In the genomic region with DNA sequence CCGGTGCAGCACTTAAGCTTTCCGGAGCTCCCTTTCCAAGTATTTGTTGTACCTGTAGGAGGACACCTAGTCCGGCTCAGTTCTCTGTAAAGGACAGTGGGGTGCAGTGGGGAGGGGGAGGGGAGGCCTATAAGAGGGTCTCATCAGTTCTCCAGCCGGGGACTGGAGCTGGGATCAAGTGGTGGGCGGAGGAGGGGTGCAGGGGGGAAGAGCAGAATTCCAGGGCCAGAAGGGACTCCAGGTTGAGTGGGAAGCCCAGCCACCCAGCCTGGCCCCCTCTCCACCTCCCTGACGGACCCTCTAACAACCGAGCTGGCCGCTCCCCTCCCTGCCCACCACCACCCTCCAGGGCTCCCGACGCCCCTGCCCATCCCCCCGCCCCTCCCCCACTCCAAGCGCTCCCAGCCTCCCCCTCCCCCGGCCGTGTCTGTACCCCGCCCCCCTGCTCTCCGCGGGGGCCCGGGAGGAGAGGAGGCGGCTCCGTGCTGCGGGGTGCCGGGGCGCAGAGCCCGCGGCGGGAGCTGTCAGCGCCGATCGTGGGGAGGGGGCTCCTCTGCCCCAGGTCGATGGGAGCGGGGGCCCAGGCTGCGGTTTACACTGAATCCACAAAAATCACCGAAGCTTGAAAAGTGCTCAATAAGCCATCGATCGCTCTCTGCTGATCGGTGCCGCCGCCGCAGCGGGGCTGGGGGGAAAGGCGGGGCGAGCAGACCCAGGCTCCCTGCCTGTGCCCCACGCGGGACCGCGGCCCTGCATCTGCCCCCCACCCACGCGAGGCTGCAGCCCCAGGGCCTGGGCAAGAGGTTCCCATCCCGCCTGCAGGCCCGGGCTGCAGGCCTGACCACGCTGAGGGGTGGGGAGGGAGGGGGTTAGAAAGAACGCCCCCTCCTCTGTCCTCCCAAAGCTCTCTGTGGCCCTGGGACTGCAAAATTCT, we compare ENCODE assay signal across 37 cellular contexts. TPM values are rescaled to one million over a fixed set of nuclear protein-coding genes. Genes with fewer than 3 reads are reported as not detected.
DNase-seq lines count a peak whose midpoint lies in the region; ATAC-seq and TF ChIP-seq lines count a peak whose summit lies in the region.
"Had no signal": no experiment of that assay in that cellular context is flagged by ENCODE, and none has a peak within 500 bp of the region (broad histone marks: within the 10 kb centered on the region; RNA-seq: fewer than 3 reads in every experiment).

No MANE protein-coding gene starts in this region.

- no peaks in the 10 kb centered on the region; the same call in 2 of the 3 replicates for H3K36me3 Mint-ChIP-seq in GM23338 (ENCODE audit: low read depth)
- H3K36me3 Mint-ChIP-seq: stimulated activated effector memory CD8-positive, alpha-beta T cell treated with anti-CD3 and anti-CD28 coated beads, Interleukin-12 subunit alpha, Interleukin-12 subunit beta, amount 100 ng/mL, for 72 hours; type B pancreatic cell had no signal

- H2AFZ ChIP-seq in GM23338 (peak overlapping the region; percentile 76; the same call in 1 of the 2 replicates), neuronal stem cell (ENCODE audit: low read length) (peak overlapping the region; percentile 78)

- TF ChIP-seq POLR2A in testis (IDR thresholded peaks at IDR 0.05) = no peak

- peak overlapping the region; percentile 96 for H2AK5ac ChIP-seq in neuronal stem cell (ENCODE audit: low read depth, low read length)

- 0 out of 2 replicates have a peak, but pooled peaks cover 10% of the 10 kb centered on the region for H3F3A ChIP-seq in GM23338 (replicated peaks; ENCODE audit: low read depth)

- no peak overlapping the region for H3K27ac Mint-ChIP-seq in GM23338
- H3K27ac Mint-ChIP-seq: activated CD4-positive, alpha-beta T cell treated with anti-CD3 and anti-CD28 coated beads for 36 hours; activated CD8-positive, alpha-beta T cell treated with anti-CD3 and anti-CD28 coated beads for 36 hours; activated naive CD4-positive, alpha-beta T cell treated with anti-CD3 and anti-CD28 coated beads, Interleukin-2, amount 50 U/mL, for 72 hours; activated T-helper 2 cell treated with anti-CD3 and anti-CD28 coated beads, Interferon-gamma antibody, Interleukin-2, Interleukin-4, amounts not matched to agents 10 μg/mL and 5 μg/mL and 100 μg/mL, durations not matched to agents 14 hours and 24 hours and 36 hours; HFFc6; naive thymus-derived CD4-positive, alpha-beta T cell; stimulated activated effector memory CD8-positive, alpha-beta T cell treated with anti-CD3 and anti-CD28 coated beads, Interleukin-12 subunit alpha, Interleukin-12 subunit beta, amount 100 ng/mL, for 72 hours; type B pancreatic cell had no signal

- peaks cover 30% of the 10 kb centered on the region for H3K27me3 Mint-ChIP-seq in GM23338 (ENCODE audit: insufficient read depth, low read depth, poor library complexity)

- H3K4me2 ChIP-seq in GM23338 = peak overlapping the region; percentile 81
- H3K4me2 ChIP-seq in neuronal stem cell (ENCODE audit: insufficient read depth, low read length, poor library complexity, severe bottlenecking) = peak overlapping the region; percentile 73
- H3K4me2 ChIP-seq: BLaER1 treated with 17β-estradiol and CSF1 and Interleukin-3, amounts not matched to agents 10 nM and 100 nM; KMS-11 had no signal

- ATAC-seq in GM23338 (peak; percentile 54), HG03342 (IDR thresholded peaks at IDR 0.05; ENCODE audit: unreplicated experiment) (no peak)
- ATAC-seq: activated CD4-positive, alpha-beta T cell treated with anti-CD3 and anti-CD28 coated beads for 36 hours; activated CD8-positive, alpha-beta T cell treated with anti-CD3 and anti-CD28 coated beads for 36 hours; activated naive CD4-positive, alpha-beta T cell treated with anti-CD3 and anti-CD28 coated beads, Interleukin-2, amount 50 U/mL, for 72 hours; gastrocnemius medialis; naive thymus-derived CD4-positive, alpha-beta T cell; stimulated activated effector memory CD8-positive, alpha-beta T cell treated with anti-CD3 and anti-CD28 coated beads, Interleukin-12 subunit alpha, Interleukin-12 subunit beta, amount 100 ng/mL, for 72 hours had no signal

- H3K9me2 ChIP-seq in GM23338 (ENCODE audit: insufficient read depth) = 0 out of 2 replicates have a peak, but pooled peaks cover 3% of the 10 kb centered on the region

- DNase-seq in GM23338 (ENCODE audit: low spot score) (peak; percentile 54), NT2/D1 (ENCODE audit: low read depth, low spot score) (no peak), iPS DF 6.9 (ENCODE audit: low read depth, low spot score) (no peak), neuronal stem cell (ENCODE audit: low spot score) (no peak), testis (no peak), COLO668 (lab: John Stamatoyannopoulos, UW; ENCODE audit: unreplicated experiment) (no peak)
- DNase-seq: activated CD4-positive, alpha-beta T cell treated with anti-CD3 and anti-CD28 coated beads for 36 hours; activated CD8-positive, alpha-beta T cell treated with anti-CD3 and anti-CD28 coated beads for 36 hours; brain microvascular endothelial cell; COR-L47; dorsolateral prefrontal cortex; gastrocnemius medialis; GDM1; HFFc6; kidney; naive thymus-derived CD4-positive, alpha-beta T cell; NCI-H1417 treated with DMSO at 0.1 percent for 48 hours; NCI-H2081; NCI-H2227 treated with DMSO at 0.1 percent for 48 hours; NCI-H526; occipital lobe; Right ventricle myocardium superior; stimulated activated CD4-positive, alpha-beta T cell treated with anti-CD3 and anti-CD28 coated beads, Interleukin-15, amount 100 ng/mL, for 24 hours; substantia nigra had no signal

- WGBS in iPS DF 6.9 (ENCODE audit: insufficient coverage, insufficient read length) = no CpG with 5 or more reads among the region's 52 CpGs
- no CpG with 5 or more reads among the region's 52 CpGs for WGBS in neuronal stem cell (ENCODE audit: extremely low coverage in 2 of 2, insufficient read length in 2 of 2, insufficient replicate concordance in 1 of 2), 2 donors
- WGBS in testis, 2 donors = 5 to 7% methylated on average over 5 to 37 of the region's 52 CpGs

- H3K36me3 ChIP-seq in GM23338 (ENCODE audit: insufficient read depth) (no peaks in the 10 kb centered on the region), NT2/D1 (ENCODE audit: insufficient read depth, insufficient read length, low read length) (no peaks in the 10 kb centered on the region), iPS DF 6.9 (ENCODE audit: control insufficient read depth, insufficient read depth, low read length) (no peaks in the 10 kb centered on the region), neuronal stem cell (replicated peaks in 1 of 2; ENCODE audit: control insufficient read depth in 2 of 2, insufficient read depth in 2 of 2, low read length in 2 of 2) (no peaks in the 10 kb centered on the region), testis (ENCODE audit: low read depth, missing control alignments) (no peaks in the 10 kb centered on the region)
- H3K36me3 ChIP-seq: BLaER1 treated with 17β-estradiol and CSF1 and Interleukin-3, amounts not matched to agents 10 nM and 100 nM; brain microvascular endothelial cell; gastrocnemius medialis had no signal

- peak overlapping the region; percentile 38 for H3K14ac ChIP-seq in neuronal stem cell (ENCODE audit: low read length)

- H3K27me3 ChIP-seq in GM23338 (ENCODE audit: insufficient read depth) (peaks cover 20% of the 10 kb centered on the region), NT2/D1 (ENCODE audit: insufficient read depth, insufficient read length) (peaks cover 40% of the 10 kb centered on the region), iPS DF 6.9 (ENCODE audit: control insufficient read depth, insufficient read depth, low read length) (peaks cover 1% of the 10 kb centered on the region; the same call in 1 of the 2 replicates), neuronal stem cell (ENCODE audit: control insufficient read depth in 3 of 3, insufficient read depth in 3 of 3, low read depth in 1 of 3, low read length in 3 of 3) (peaks cover 0 to 41% (median 3%) of the 10 kb centered on the region in 3 experiments), testis (no peaks in the 10 kb centered on the region)

- H3K4me3 Mint-ChIP-seq in GM23338 = peak overlapping the region; percentile 61
- H3K4me3 Mint-ChIP-seq: activated CD4-positive, alpha-beta T cell treated with anti-CD3 and anti-CD28 coated beads for 36 hours; activated CD8-positive, alpha-beta T cell treated with anti-CD3 and anti-CD28 coated beads for 36 hours; HFFc6; stimulated activated effector memory CD8-positive, alpha-beta T cell treated with anti-CD3 and anti-CD28 coated beads, Interleukin-12 subunit alpha, Interleukin-12 subunit beta, amount 100 ng/mL, for 72 hours had no signal

- peak overlapping the region; percentile 85 for H2BK15ac ChIP-seq in neuronal stem cell (ENCODE audit: low read length)

- H3K4ac ChIP-seq in neuronal stem cell (ENCODE audit: low read length) = peak overlapping the region; percentile 11

- H3K9me3 ChIP-seq in NT2/D1 (ENCODE audit: insufficient read depth, low read length) (no peaks in the 10 kb centered on the region), iPS DF 6.9 (ENCODE audit: control insufficient read depth, insufficient read depth, low read length) (no peaks in the 10 kb centered on the region), neuronal stem cell (replicated peaks in 1 of 2; ENCODE audit: control insufficient read depth in 2 of 2, insufficient read depth in 1 of 2, low read depth in 1 of 2, low read length in 2 of 2) (no peaks in the 10 kb centered on the region), testis (no peaks in the 10 kb centered on the region)
- H3K9me3 ChIP-seq: BLaER1 treated with 17β-estradiol and CSF1 and Interleukin-3, amounts not matched to agents 10 nM and 100 nM; gastrocnemius medialis had no signal

- H3K27ac ChIP-seq in GM23338 (ENCODE audit: low read depth) (no peak overlapping the region), iPS DF 6.9 (ENCODE audit: low read length) (no peak overlapping the region), neuronal stem cell (replicated peaks; ENCODE audit: low read length) (no peak overlapping the region), testis (no peak overlapping the region)
- H3K27ac ChIP-seq: BLaER1 treated with 17β-estradiol and CSF1 and Interleukin-3, amounts not matched to agents 10 nM and 100 nM; brain microvascular endothelial cell; dorsolateral prefrontal cortex; gastrocnemius medialis; KMS-11 had no signal

- H3K79me1 ChIP-seq in neuronal stem cell (ENCODE audit: low read depth, low read length) = no peaks in the 10 kb centered on the region

- no peak for TF ChIP-seq CTCF in GM23338 (conservative IDR thresholded peaks at IDR 0.05; ENCODE audit: low read depth in 2 of 2)
- no peak for TF ChIP-seq CTCF in testis (IDR thresholded peaks at IDR 0.05)

- no peaks in the 10 kb centered on the region for H4K20me1 ChIP-seq in GM23338 (replicated peaks; ENCODE audit: insufficient read depth)
- H4K20me1 ChIP-seq: BLaER1 treated with 17β-estradiol and CSF1 and Interleukin-3, amounts not matched to agents 10 nM and 100 nM had no signal

- intact Hi-C loops in testis (cut with DNase I; ENCODE audit: low total_unique reads) = no loop called here

- H3K9ac ChIP-seq in NT2/D1 (ENCODE audit: insufficient read length, low read depth) (peak overlapping the region; percentile 72), neuronal stem cell (ENCODE audit: low read depth, low read length, poor library complexity) (peak overlapping the region; percentile 86)
- H3K9ac ChIP-seq: BLaER1 treated with 17β-estradiol and CSF1 and Interleukin-3, amounts not matched to agents 10 nM and 100 nM; KMS-11 had no signal

- H2BK12ac ChIP-seq in neuronal stem cell (ENCODE audit: low read length) = peak overlapping the region; percentile 97

- H3K4me1 ChIP-seq in GM23338 (ENCODE audit: insufficient read depth) = no peaks in the 10 kb centered on the region
- peaks cover 2% of the 10 kb centered on the region for H3K4me1 ChIP-seq in NT2/D1 (ENCODE audit: insufficient read depth, insufficient read length)
- H3K4me1 ChIP-seq in iPS DF 6.9 (ENCODE audit: control insufficient read depth, insufficient read depth, low read length) = no peaks in the 10 kb centered on the region; the same call in 1 of the 2 replicates
- H3K4me1 ChIP-seq in neuronal stem cell (ENCODE audit: control insufficient read depth in 2 of 2, insufficient read depth in 1 of 2, low read depth in 1 of 2, low read length in 2 of 2) = peaks cover 3% of the 10 kb centered on the region in 2 donors
- no peaks in the 10 kb centered on the region for H3K4me1 ChIP-seq in testis
- H3K4me1 ChIP-seq: BLaER1 treated with 17β-estradiol and CSF1 and Interleukin-3, amounts not matched to agents 10 nM and 100 nM; gastrocnemius medialis had no signal

- peaks cover 17% of the 10 kb centered on the region for H3K4me1 Mint-ChIP-seq in GM23338
- H3K4me1 Mint-ChIP-seq: activated CD4-positive, alpha-beta T cell treated with anti-CD3 and anti-CD28 coated beads for 36 hours had no signal

- H3K9me3 Mint-ChIP-seq in GM23338 = peaks cover 6% of the 10 kb centered on the region; the same call in 2 of the 3 replicates
- H3K9me3 Mint-ChIP-seq: activated CD8-positive, alpha-beta T cell treated with anti-CD3 and anti-CD28 coated beads for 36 hours; HFFc6; type B pancreatic cell had no signal

- H3K4me3 ChIP-seq in GM23338 (peak overlapping the region; percentile 62), NT2/D1 (ENCODE audit: insufficient read length, low read depth) (peak overlapping the region; percentile 45), iPS DF 6.9 (ENCODE audit: low read length) (peak overlapping the region; percentile 31; the same call in 1 of the 2 replicates), neuronal stem cell (ENCODE audit: low read length in 2 of 2) (peak overlapping the region; percentile 6 to 77), testis (peak overlapping the region in 1 of 2 donors; percentile 12)
- H3K4me3 ChIP-seq: BLaER1 treated with 17β-estradiol and CSF1 and Interleukin-3, amounts not matched to agents 10 nM and 100 nM; gastrocnemius medialis had no signal

- H4K8ac ChIP-seq in neuronal stem cell (ENCODE audit: low read depth, low read length) = peak overlapping the region; percentile 43

- peak overlapping the region; percentile 43 for H4K91ac ChIP-seq in neuronal stem cell (ENCODE audit: low read depth, low read length, poor library complexity)

- H3K23ac ChIP-seq in neuronal stem cell (ENCODE audit: low read depth, low read length, poor library complexity) = no peak overlapping the region

- peak overlapping the region; percentile 53 for H2BK5ac ChIP-seq in neuronal stem cell (ENCODE audit: low read length)

- peak overlapping the region; percentile 97 for H3K18ac ChIP-seq in neuronal stem cell (ENCODE audit: low read length)

- no peaks in the 10 kb centered on the region for H3K79me2 ChIP-seq in GM23338 (replicated peaks; ENCODE audit: insufficient read depth)

- peak overlapping the region; percentile 31 for H2BK120ac ChIP-seq in neuronal stem cell (ENCODE audit: low read depth, low read length)

RNA-seq across cellular contexts. Expression of a gene that starts 34.7 kb away (rescaled TPM):
- total RNA-seq in GM23338 (2014; rRNA removed; shearing (Covaris generic)) = not detected in 2 replicates
- polyA plus RNA-seq in GM23338 (2016; fragmentation: Nextera tagmentation; extraction: Ambion mirVana) (not detected in 2 replicates), testis (ENCODE audit: insufficient read depth, low read depth, low replicate concordance) (0.13 TPM)
- polyA plus RNA-seq in neuronal stem cell (2013, experiment 1 of 2) = 0.03 TPM
- 0.01 TPM for polyA plus RNA-seq in neuronal stem cell (2013, experiment 2 of 2)
- total RNA-seq in testis = under 1 TPM; 0.25 to 0.39 TPM
- total RNA-seq: activated CD4-positive, alpha-beta T cell treated with anti-CD3 and anti-CD28 coated beads for 36 hours; activated CD8-positive, alpha-beta T cell treated with anti-CD3 and anti-CD28 coated beads for 36 hours; activated naive CD4-positive, alpha-beta T cell treated with anti-CD3 and anti-CD28 coated beads, Interleukin-2, amount 50 U/mL, for 72 hours; activated T-helper 2 cell treated with anti-CD3 and anti-CD28 coated beads, Interferon-gamma antibody, Interleukin-2, Interleukin-4, amounts not matched to agents 10 μg/mL and 5 μg/mL and 100 μg/mL, durations not matched to agents 14 hours and 24 hours and 36 hours; cerebellum; dorsolateral prefrontal cortex; endothelial cell of umbilical vein; fibroblast of lung; gastrocnemius medialis; HFFc6; kidney; lower leg skin; naive thymus-derived CD4-positive, alpha-beta T cell; occipital lobe; pulmonary artery endothelial cell; Right ventricle myocardium superior; T-helper 2 cell treated with Interferon-gamma antibody and Interleukin-4, amounts not matched to agents 100 ng/mL and 5 ng/mL, for 36 hours had no signal
- polyA plus RNA-seq: endothelial cell of umbilical vein; fibroblast of lung; naive thymus-derived CD4-positive, alpha-beta T cell had no signal
